Comparison of ENCODE assay signal across 8 cellular contexts in genomic region chr4:54657556-54658313, GRCh38. TPM values are rescaled to one million over a fixed set of nuclear protein-coding genes. Genes with fewer than 3 reads are reported as not detected.
DNase-seq lines count a peak whose midpoint lies in the region; TF ChIP-seq lines count a peak whose summit lies in the region.

Gene KIT, plus strand, starts transcription at chr4:54657957. Its CDS starts 58 bp downstream, at chr4:54658015.

- H3K27me3 Mint-ChIP-seq in activated T-helper 1 cell treated with anti-CD3 and anti-CD28 coated beads, Interleukin-12 subunit alpha, Interleukin-12 subunit beta, Interleukin-2, Interleukin-4 antibody, amounts not matched to agents 30 ng/mL and 10 ng/mL and 1 ng/mL, durations not matched to agents 14 hours and 24 hours and 36 hours (ENCODE audit: insufficient read depth) = peaks cover 64% of the 10 kb centered on the region
- H3K27me3 Mint-ChIP-seq in nephron progenitor cell (ENCODE audit: low read depth, poor library complexity) = peaks cover 56% of the 10 kb centered on the region

- no peaks in the 10 kb centered on the region for H3K36me3 Mint-ChIP-seq in activated T-helper 1 cell treated with anti-CD3 and anti-CD28 coated beads, Interleukin-12 subunit alpha, Interleukin-12 subunit beta, Interleukin-2, Interleukin-4 antibody, amounts not matched to agents 30 ng/mL and 10 ng/mL and 1 ng/mL, durations not matched to agents 14 hours and 24 hours and 36 hours (ENCODE audit: low read depth)
- no peaks in the 10 kb centered on the region for H3K36me3 Mint-ChIP-seq in nephron progenitor cell (ENCODE audit: low read depth)

- peak within 1 kb of the TSS; percentile 14 for H3K27ac Mint-ChIP-seq in activated T-helper 1 cell treated with anti-CD3 and anti-CD28 coated beads, Interleukin-12 subunit alpha, Interleukin-12 subunit beta, Interleukin-2, Interleukin-4 antibody, amounts not matched to agents 30 ng/mL and 10 ng/mL and 1 ng/mL, durations not matched to agents 14 hours and 24 hours and 36 hours
- no peak within 1 kb of the TSS for H3K27ac Mint-ChIP-seq in nephron progenitor cell

- H3K4me3 Mint-ChIP-seq in activated T-helper 1 cell treated with anti-CD3 and anti-CD28 coated beads, Interleukin-12 subunit alpha, Interleukin-12 subunit beta, Interleukin-2, Interleukin-4 antibody, amounts not matched to agents 30 ng/mL and 10 ng/mL and 1 ng/mL, durations not matched to agents 14 hours and 24 hours and 36 hours = peak within 1 kb of the TSS; percentile 71
- peak within 1 kb of the TSS; percentile 91 for H3K4me3 Mint-ChIP-seq in nephron progenitor cell

- peak within 1 kb of the TSS; percentile 68 to 82 for H3K4me3 ChIP-seq in foreskin fibroblast (ENCODE audit: low read depth in 1 of 2, low read length in 2 of 2)

- DNase-seq in activated naive CD4-positive, alpha-beta T cell treated with Interleukin-2 at 50 U/mL for 16 hours = peak; percentile 20
- DNase-seq in activated naive CD4-positive, alpha-beta T cell (lab: John Stamatoyannopoulos, UW) = no peak
- DNase-seq in NCI-H2227 (lab: John Stamatoyannopoulos, UW; ENCODE audit: unreplicated experiment) (peak; percentile 79), foreskin fibroblast (peak; percentile 30 to 81), nephron progenitor cell (peak; percentile 92), DMS114 treated with DMSO at 0.1 percent for 48 hours (lab: John Stamatoyannopoulos, UW; ENCODE audit: unreplicated experiment) (no peak)
- no peak for DNase-seq in activated T-helper 1 cell treated with anti-CD3 and anti-CD28 coated beads, Interleukin-12 subunit alpha, Interleukin-12 subunit beta, Interleukin-2, Interleukin-4 antibody, amounts not matched to agents 30 ng/mL and 10 ng/mL and 1 ng/mL, durations not matched to agents 14 hours and 24 hours and 36 hours (ENCODE audit: low spot score)
- DNase-seq in activated CD4-positive, CD25-positive, alpha-beta regulatory T cell treated with anti-CD3 and anti-CD28 coated beads, Interleukin-2, amount 50 U/mL, for 72 hours = no peak

- no peak for TF ChIP-seq CTCF in foreskin fibroblast (IDR thresholded peaks at IDR 0.05; ENCODE audit: low read depth, low read length)
- no peak for TF ChIP-seq CTCF in nephron progenitor cell (IDR thresholded peaks at IDR 0.05)

- intact Hi-C loops in activated T-helper 1 cell treated with anti-CD3 and anti-CD28 coated beads, Interleukin-12 subunit alpha, Interleukin-12 subunit beta, Interleukin-2, Interleukin-4 antibody, amounts not matched to agents 30 ng/mL and 10 ng/mL and 1 ng/mL, durations not matched to agents 14 hours and 24 hours and 36 hours (cut with micrococcal nuclease) = loop anchor here (1.0 to 10.0 kb wide), 4 partner anchors 26 to 553 kb away; partner anchors contain the start of genes GSX2 and PDGFRA

- H3K4me1 Mint-ChIP-seq in activated T-helper 1 cell treated with anti-CD3 and anti-CD28 coated beads, Interleukin-12 subunit alpha, Interleukin-12 subunit beta, Interleukin-2, Interleukin-4 antibody, amounts not matched to agents 30 ng/mL and 10 ng/mL and 1 ng/mL, durations not matched to agents 14 hours and 24 hours and 36 hours (ENCODE audit: low read depth) = peaks cover 6% of the 10 kb centered on the region
- H3K4me1 Mint-ChIP-seq in nephron progenitor cell = peaks cover 44% of the 10 kb centered on the region

- H3K9me3 Mint-ChIP-seq in activated T-helper 1 cell treated with anti-CD3 and anti-CD28 coated beads, Interleukin-12 subunit alpha, Interleukin-12 subunit beta, Interleukin-2, Interleukin-4 antibody, amounts not matched to agents 30 ng/mL and 10 ng/mL and 1 ng/mL, durations not matched to agents 14 hours and 24 hours and 36 hours = no peaks in the 10 kb centered on the region
- no peaks in the 10 kb centered on the region for H3K9me3 Mint-ChIP-seq in nephron progenitor cell

RNA-seq across cellular contexts. Expression of gene KIT, which starts in this region (rescaled TPM):
- total RNA-seq in activated T-helper 1 cell treated with anti-CD3 and anti-CD28 coated beads, Interleukin-12 subunit alpha, Interleukin-12 subunit beta, Interleukin-2, Interleukin-4 antibody, amounts not matched to agents 30 ng/mL and 10 ng/mL and 1 ng/mL, durations not matched to agents 14 hours and 24 hours and 36 hours = 0.17 and 0.41 TPM in 2 replicates

Comparison
In these comparisons a context has a peak if more than half of its experiments do, and no peak if none do; other contexts are left out.
1. DNase-seq: peak in activated naive CD4-positive, alpha-beta T cell treated with Interleukin-2 at 50 U/mL for 16 hours (single experiment), NCI-H2227 (single experiment), foreskin fibroblast (2 of 2) and nephron progenitor cell (single experiment); none in activated naive CD4-positive, alpha-beta T cell (0 of 4), activated T-helper 1 cell treated with anti-CD3 and anti-CD28 coated beads, Interleukin-12 subunit alpha, Interleukin-12 subunit beta, Interleukin-2, Interleukin-4 antibody, amounts not matched to agents 30 ng/mL and 10 ng/mL and 1 ng/mL, durations not matched to agents 14 hours and 24 hours and 36 hours (single experiment), DMS114 treated with DMSO at 0.1 percent for 48 hours (single experiment) and activated CD4-positive, CD25-positive, alpha-beta regulatory T cell treated with anti-CD3 and anti-CD28 coated beads, Interleukin-2, amount 50 U/mL, for 72 hours (single experiment).